Comparison of ENCODE assay signal across 15 cellular contexts in genomic region chr6:20652691-20653479, GRCh38.
A peak's percentile ranks its signal among the peaks of the same experiment; 100 is the strongest.
DNase-seq lines count a peak whose midpoint lies in the region; ATAC-seq, FAIRE-seq and TF ChIP-seq lines count a peak whose summit lies in the region.
"Had no signal": no experiment of that assay in that cellular context is flagged by ENCODE, and none has a peak within 500 bp of the region (broad histone marks: within the 10 kb centered on the region; RNA-seq: fewer than 3 reads in every experiment).

No MANE protein-coding gene starts in this region.

- FAIRE-seq in small intestine (lab: Jason Lieb, UNC) = peak; percentile 85

- DNase-seq in HFF-Myc (ENCODE audit: extremely low read depth, low read depth) (peak; percentile 50), astrocyte of the spinal cord (ENCODE audit: low read depth, low spot score) (peak; percentile 35), foreskin keratinocyte (peak; percentile 37 to 63), small intestine (peak; percentile 45), mesenteric fat pad (ENCODE audit: low spot score) (no peak), SW480 (ENCODE audit: low spot score) (no peak)
- DNase-seq: activated CD4-positive, alpha-beta T cell treated with anti-CD3 and anti-CD28 coated beads, Interleukin-2, amount 50 U/mL, for 48 hours; aorta; CD4-positive, alpha-beta memory T cell; GOT3; hippocampal formation; NCI-H2029; NCI-H774; stomach had no signal

- H3K4me3 ChIP-seq in HFF-Myc (replicated peaks; ENCODE audit: low read depth, low read length) = no peak overlapping the region
- no peak overlapping the region for H3K4me3 ChIP-seq in astrocyte of the spinal cord (ENCODE audit: low read depth, low read length)
- H3K4me3 ChIP-seq in small intestine (ENCODE audit: low read depth in 1 of 2, low read length in 2 of 2) = peak overlapping the region in 1 of 2 donors; percentile 19
- H3K4me3 ChIP-seq: stomach had no signal

- H3K4me1 ChIP-seq in foreskin keratinocyte = peaks cover 20% of the 10 kb centered on the region
- no peaks in the 10 kb centered on the region for H3K4me1 ChIP-seq in small intestine (ENCODE audit: control insufficient read depth in 2 of 2, insufficient read depth in 1 of 2, low read depth in 1 of 2, low read length in 1 of 2)

- no peaks in the 10 kb centered on the region for H3K36me3 ChIP-seq in small intestine (ENCODE audit: control insufficient read depth in 2 of 2, insufficient read depth in 2 of 2, low read length in 2 of 2)

- peak overlapping the region; percentile 54 for H3K27ac ChIP-seq in foreskin keratinocyte
- no peak overlapping the region for H3K27ac ChIP-seq in small intestine (ENCODE audit: low read depth in 1 of 2, low read length in 1 of 2)
- H3K27ac ChIP-seq: stomach had no signal

- H3K9me3 ChIP-seq in small intestine (ENCODE audit: control insufficient read depth, low read depth) = no peaks in the 10 kb centered on the region
- H3K9me3 ChIP-seq: stomach had no signal

- H3K27me3 ChIP-seq in foreskin keratinocyte (no peaks in the 10 kb centered on the region), small intestine (ENCODE audit: control insufficient read depth in 2 of 2, insufficient read depth in 2 of 2, low read length in 2 of 2) (no peaks in the 10 kb centered on the region)
- H3K27me3 ChIP-seq: stomach had no signal

- in situ Hi-C loops in astrocyte of the spinal cord (cut with HindIII; ENCODE audit: low sequenced_read_pairs) = no loop called here

- TF ChIP-seq CTCF in HFF-Myc (IDR thresholded peaks at IDR 0.05; ENCODE audit: low read depth, low read length, missing control alignments) = no peak
- no peak for TF ChIP-seq CTCF in astrocyte of the spinal cord (IDR thresholded peaks at IDR 0.05; ENCODE audit: low read depth, low read length)
- peak; percentile 41 for TF ChIP-seq CTCF in foreskin keratinocyte (conservative IDR thresholded peaks at IDR 0.05)

- WGBS in small intestine, 3 donors = 26 to 64% (median 48%) methylated on average over 9 of the region's 9 CpGs

- ATAC-seq in foreskin keratinocyte (peak; percentile 92), HG02763 (IDR thresholded peaks at IDR 0.05; ENCODE audit: unreplicated experiment) (no peak)

Comparison
In these comparisons a context has a peak if more than half of its experiments do, and no peak if none do; other contexts are left out.
1. DNase-seq: peak in HFF-Myc (single experiment), astrocyte of the spinal cord (single experiment), foreskin keratinocyte (2 of 2) and small intestine (single experiment); none in mesenteric fat pad (single experiment) and SW480 (single experiment).